Comparison of ENCODE assay signal across 17 cellular contexts in genomic region chr9:27561697-27562096, GRCh38. TPM values are rescaled to one million over a fixed set of nuclear protein-coding genes. Genes with fewer than 3 reads are reported as not detected.
DNase-seq lines count a peak whose midpoint lies in the region; ATAC-seq and TF ChIP-seq lines count a peak whose summit lies in the region.
"Had no signal": no experiment of that assay in that cellular context is flagged by ENCODE, and none has a peak within 500 bp of the region (broad histone marks: within the 10 kb centered on the region; RNA-seq: fewer than 3 reads in every experiment).

No MANE protein-coding gene starts in this region.

- H3K27ac ChIP-seq in CD8-positive, alpha-beta memory T cell (ENCODE audit: low read depth, low read length) = no peak overlapping the region
- H3K27ac ChIP-seq in suprapubic skin = no peak overlapping the region
- H3K27ac ChIP-seq: C4-2B had no signal

- peaks cover 2 to 8% (median 3%) of the 10 kb centered on the region in 3 donors for H3K4me1 Mint-ChIP-seq in CD8-positive, alpha-beta memory T cell

- peaks cover 6% of the 10 kb centered on the region for H3K36me3 ChIP-seq in CD8-positive, alpha-beta memory T cell (ENCODE audit: insufficient read depth, low read length)
- H3K36me3 ChIP-seq in suprapubic skin = peaks cover 36% of the 10 kb centered on the region

- TF ChIP-seq EP300 in suprapubic skin (IDR thresholded peaks at IDR 0.05) = no peak

- TF ChIP-seq POLR2A in suprapubic skin (IDR thresholded peaks at IDR 0.05) = no peak

- peaks cover 10% of the 10 kb centered on the region for H3K4me1 ChIP-seq in CD8-positive, alpha-beta memory T cell (ENCODE audit: insufficient read depth, low read length)
- H3K4me1 ChIP-seq in suprapubic skin = no peaks in the 10 kb centered on the region

- H3K4me3 ChIP-seq in CD8-positive, alpha-beta memory T cell (ENCODE audit: low read length) = no peak overlapping the region
- no peak overlapping the region for H3K4me3 ChIP-seq in suprapubic skin

- H3K9me3 Mint-ChIP-seq in CD8-positive, alpha-beta memory T cell = no peaks in the 10 kb centered on the region
- H3K9me3 Mint-ChIP-seq: activated naive CD4-positive, alpha-beta T cell treated with anti-CD3 and anti-CD28 coated beads, Interleukin-2, amount 50 U/mL, for 72 hours; stimulated activated naive CD8-positive, alpha-beta T cell treated with anti-CD3 and anti-CD28 coated beads, Interleukin-15, Interleukin-2, amounts not matched to agents 100 ng/mL and 50 ng/mL, for 24 hours had no signal

- peak overlapping the region in 1 of 8 donors; percentile 48 for H3K27ac Mint-ChIP-seq in CD8-positive, alpha-beta memory T cell
- H3K27ac Mint-ChIP-seq: activated naive CD4-positive, alpha-beta T cell treated with anti-CD3 and anti-CD28 coated beads, Interleukin-2, amount 50 U/mL, for 72 hours; stimulated activated naive CD8-positive, alpha-beta T cell treated with anti-CD3 and anti-CD28 coated beads, Interleukin-15, Interleukin-2, amounts not matched to agents 100 ng/mL and 50 ng/mL, for 24 hours had no signal

- intact Hi-C loops in left colon (cut with DNase I, micrococcal nuclease) = no loop called here

- POLR2A ChIA-PET in CD8-positive, alpha-beta memory T cell (lab: Charles Lee) = no interaction called here

- no peaks in the 10 kb centered on the region for H3K27me3 Mint-ChIP-seq in CD8-positive, alpha-beta memory T cell
- H3K27me3 Mint-ChIP-seq: stimulated activated naive CD8-positive, alpha-beta T cell treated with anti-CD3 and anti-CD28 coated beads, Interleukin-15, Interleukin-2, amounts not matched to agents 100 ng/mL and 50 ng/mL, for 24 hours had no signal

- ATAC-seq in GM18868 (IDR thresholded peaks at IDR 0.05; ENCODE audit: unreplicated experiment) (peak; percentile 75), GM21723 (IDR thresholded peaks at IDR 0.05; ENCODE audit: unreplicated experiment) (peak; percentile 56), HG03432 (IDR thresholded peaks at IDR 0.05; ENCODE audit: unreplicated experiment) (peak; percentile 43), left colon (peak; percentile 52)
- ATAC-seq: SK-N-SH treated with all-trans-retinoic acid at 6 μM for 48 hours had no signal

- H3K4me3 Mint-ChIP-seq in CD8-positive, alpha-beta memory T cell = no peak overlapping the region
- H3K4me3 Mint-ChIP-seq: stimulated activated naive CD8-positive, alpha-beta T cell treated with anti-CD3 and anti-CD28 coated beads, Interleukin-15, Interleukin-2, amounts not matched to agents 100 ng/mL and 50 ng/mL, for 24 hours had no signal

- CTCF ChIA-PET in CD8-positive, alpha-beta memory T cell (lab: Charles Lee) = no interaction called here

- DNase-seq in left colon = no peak
- no peak for DNase-seq in GM19238 (ENCODE audit: insufficient read length, low spot score)
- DNase-seq in CD8-positive, alpha-beta memory T cell = no peak
- DNase-seq in suprapubic skin (ENCODE audit: low spot score in 2 of 2) = no peak
- DNase-seq in NOMO-1 treated with DMSO at 0.1 percent for 48 hours (lab: John Stamatoyannopoulos, UW; ENCODE audit: unreplicated experiment) = no peak
- DNase-seq: effector CD4-positive, alpha-beta T cell; foreskin fibroblast; NCI-H1417 treated with DMSO at 0.1 percent for 48 hours had no signal

- H3K9me3 ChIP-seq in CD8-positive, alpha-beta memory T cell (ENCODE audit: low read length) = no peaks in the 10 kb centered on the region
- no peaks in the 10 kb centered on the region for H3K9me3 ChIP-seq in suprapubic skin

- H3K27me3 ChIP-seq in CD8-positive, alpha-beta memory T cell (ENCODE audit: insufficient read depth, low read length, poor library complexity, severe bottlenecking) = no peaks in the 10 kb centered on the region
- no peaks in the 10 kb centered on the region for H3K27me3 ChIP-seq in suprapubic skin

- WGBS in suprapubic skin = 69% methylated on average over 3 of the region's 3 CpGs

- TF ChIP-seq CTCF in suprapubic skin (IDR thresholded peaks at IDR 0.05) = no peak

- H3K36me3 Mint-ChIP-seq in CD8-positive, alpha-beta memory T cell = peaks cover 9 to 60% (median 25%) of the 10 kb centered on the region in 3 donors

RNA-seq across cellular contexts. Expression of gene C9orf72, which starts 11.6 kb away (rescaled TPM):
- total RNA-seq in left colon = 10 to 100 TPM; 10.7 to 13.4 TPM
- 1 to 10 TPM; 3.9 to 5.5 TPM for total RNA-seq in CD8-positive, alpha-beta memory T cell
- polyA plus RNA-seq in CD8-positive, alpha-beta memory T cell = 6.3 TPM
- 10 to 100 TPM; 12.2 to 48.3 (median 14.5) TPM for total RNA-seq in suprapubic skin

RNA-seq across cellular contexts. Expression of gene MOB3B, which starts 32.1 kb away (rescaled TPM):
- total RNA-seq in left colon (10 to 100 TPM; 42.2 to 47.1 TPM), suprapubic skin (10 to 100 TPM in 2 of 4 donors, 1 to 10 TPM in 2; 8.2 to 21.5 (median 10.9) TPM)
- under 1 TPM; 0.20 to 0.29 TPM for total RNA-seq in CD8-positive, alpha-beta memory T cell
- polyA plus RNA-seq in CD8-positive, alpha-beta memory T cell = 0.07 TPM

RNA-seq across cellular contexts. Expression of gene IFNK, which starts 37.6 kb away (rescaled TPM):
- total RNA-seq in left colon = not detected
- total RNA-seq in CD8-positive, alpha-beta memory T cell = not detected
- polyA plus RNA-seq in CD8-positive, alpha-beta memory T cell = not detected
- not detected for total RNA-seq in suprapubic skin
- total RNA-seq: activated naive CD4-positive, alpha-beta T cell treated with anti-CD3 and anti-CD28 coated beads, Interleukin-2, amount 50 U/mL, for 72 hours; Daoy; mesenteric fat pad had no signal

Comparison
In these comparisons a context has a peak if more than half of its experiments do, and no peak if none do; other contexts are left out.
1. RNA of gene MOB3B, which starts 32.1 kb away (total RNA-seq): 42.2 to 47.1 TPM in left colon and 8.2 to 21.5 TPM in suprapubic skin; 0.20 to 0.29 TPM in CD8-positive, alpha-beta memory T cell; every median in the first group is over 4 times any median in the second.
2. Peak in every context shown above with its lines, with median percentiles within 50 percentile points of each other: ATAC-seq.